ENCODE assay signal across 10 cellular contexts in the genomic region with DNA sequence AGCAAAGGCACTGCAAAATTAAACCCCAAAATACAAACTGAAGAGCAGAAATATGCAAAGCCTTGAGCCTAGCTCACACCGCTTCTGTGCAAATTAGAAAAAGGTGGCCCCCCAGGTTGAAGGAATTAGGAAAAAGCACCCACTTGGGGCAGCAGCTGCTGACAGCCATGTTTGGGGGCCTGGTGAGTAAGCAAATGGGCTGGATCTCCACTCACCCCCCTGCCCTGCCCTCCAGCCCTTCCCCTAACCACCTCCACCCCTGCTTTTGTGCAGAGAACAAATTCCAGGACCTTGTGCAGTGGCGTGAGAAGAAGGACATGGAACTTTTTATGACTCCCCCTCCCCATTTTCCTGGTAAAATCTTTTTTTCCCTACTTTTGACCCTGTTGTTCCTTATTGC.
A peak's percentile ranks its signal among the peaks of the same experiment; 100 is the strongest.
DNase-seq lines count a peak whose midpoint lies in the region; ATAC-seq, FAIRE-seq and TF ChIP-seq lines count a peak whose summit lies in the region.
"Had no signal": no experiment of that assay in that cellular context is flagged by ENCODE, and none has a peak within 500 bp of the region (broad histone marks: within the 10 kb centered on the region; RNA-seq: fewer than 3 reads in every experiment).

No MANE protein-coding gene starts in this region.

- H3K4me3 ChIP-seq in transverse colon (no peak overlapping the region), ovary (no peak overlapping the region)
- H3K4me3 ChIP-seq: SK-N-MC had no signal

- H3K4me1 ChIP-seq in transverse colon (peaks cover 0 to 16% (median 6%) of the 10 kb centered on the region in 4 donors), ovary (ENCODE audit: insufficient read depth) (peaks cover 5% of the 10 kb centered on the region)

- intact Hi-C loops in MCF 10A (cut with micrococcal nuclease), result loop anchor here (2.0 to 5.0 kb wide), 2 partner anchors 26 to 106 kb away; partner anchors contain the start of gene TRIO
- intact Hi-C loops in transverse colon (cut with DNase I; ENCODE audit: low total_unique reads), result no loop called here
- intact Hi-C loops in ovary (cut with DNase I), result no loop called here

- DNase-seq in HTR-8/SVneo (ENCODE audit: insufficient read length, low spot score) (peak; percentile 73), MCF 10A (ENCODE audit: unreplicated experiment) (no peak), kidney tubule cell (ENCODE audit: low spot score) (peak; percentile 91), transverse colon (no peak), ovary (no peak)
- DNase-seq in activated CD4-positive, CD25-positive, alpha-beta regulatory T cell treated with anti-CD3 and anti-CD28 coated beads, Interleukin-2, amount 50 U/mL, for 72 hours, result no peak
- DNase-seq: NCI-H1105 had no signal

- BruUV-seq in MCF 10A (replicated peaks; lab: Mats Ljungman, UMichigan), result no TSS peak

- H3K27ac Mint-ChIP-seq in MCF 10A (ENCODE audit: low read depth, unreplicated experiment), result peak overlapping the region; percentile 65

- H3K36me3 ChIP-seq in transverse colon (no peaks in the 10 kb centered on the region), ovary (no peaks in the 10 kb centered on the region)

- no peaks in the 10 kb centered on the region for H3K9me3 ChIP-seq in transverse colon
- H3K9me3 ChIP-seq in ovary, result no peaks in the 10 kb centered on the region

- no peaks in the 10 kb centered on the region for H3K27me3 Mint-ChIP-seq in MCF 10A (ENCODE audit: insufficient read depth, unreplicated experiment)

- POLR2A ChIA-PET in MCF 10A (lab: Yijun Ruan, JAX), result interaction anchor here (0.8 to 2.7 kb wide), 6 partner anchors 11 to 624 kb away, joined by 3 to 12 read pairs (median 4); no protein-coding TSS in a partner anchor

- WGBS in transverse colon (ENCODE audit: low coverage in 1 of 2), 2 donors, result 45 to 46% methylated on average over 2 of the region's 2 CpGs
- 49 to 55% (median 51%) methylated on average over 2 of the region's 2 CpGs for WGBS in ovary, 3 donors

- TF ChIP-seq CTCF in MCF 10A (IDR thresholded peaks at IDR 0.05; ENCODE audit: unreplicated experiment) (no peak), transverse colon (IDR thresholded peaks at IDR 0.05) (no peak), ovary (IDR thresholded peaks at IDR 0.05) (no peak)

- peak overlapping the region; percentile 37 to 65 (median 56) for H3K27ac ChIP-seq in transverse colon
- no peak overlapping the region for H3K27ac ChIP-seq in ovary
- H3K27ac ChIP-seq: SK-N-MC had no signal

- H3K4me1 Mint-ChIP-seq in MCF 10A (ENCODE audit: insufficient read depth, unreplicated experiment), result peaks cover 33% of the 10 kb centered on the region

- ATAC-seq in HG02759 (IDR thresholded peaks at IDR 0.05; ENCODE audit: unreplicated experiment), result no peak

- peak overlapping the region; percentile 62 for H3K4me3 Mint-ChIP-seq in MCF 10A (ENCODE audit: unreplicated experiment)

- no peak for FAIRE-seq in HTR-8/SVneo (lab: Jason Lieb, UNC)
- FAIRE-seq: small intestine had no signal

- no peaks in the 10 kb centered on the region for H3K9me3 Mint-ChIP-seq in MCF 10A (ENCODE audit: unreplicated experiment)

- TF ChIP-seq POLR2A in transverse colon (IDR thresholded peaks at IDR 0.05) (no peak), ovary (IDR thresholded peaks at IDR 0.05) (no peak)

- no peak for TF ChIP-seq EP300 in transverse colon (IDR thresholded peaks at IDR 0.05; ENCODE audit: low read depth)
- TF ChIP-seq EP300 in ovary (IDR thresholded peaks at IDR 0.05), result no peak

- H3K27me3 ChIP-seq in transverse colon (no peaks in the 10 kb centered on the region), ovary (no peaks in the 10 kb centered on the region)

- CTCF ChIA-PET in MCF 10A (lab: Yijun Ruan, JAX), result interaction anchor here (0.8 kb wide), 1 partner anchor 536 kb away, joined by 3 read pairs; no protein-coding TSS in a partner anchor

- H3K36me3 Mint-ChIP-seq in MCF 10A (ENCODE audit: insufficient read depth, unreplicated experiment), result no peaks in the 10 kb centered on the region

- in situ Hi-C loops in transverse colon (cut with MboI; ENCODE audit: low pct_ligation_motif_present in 1 of 4, low pct_unique_long_range_greater_than_20kb in 1 of 4, low sequenced_read_pairs in 3 of 4), result no loop called here

Comparison
In these comparisons a context has a peak if more than half of its experiments do, and no peak if none do; other contexts are left out.
1. DNase-seq: peak in HTR-8/SVneo (single experiment) and kidney tubule cell (single experiment); none in MCF 10A (single experiment), transverse colon (single experiment), activated CD4-positive, CD25-positive, alpha-beta regulatory T cell treated with anti-CD3 and anti-CD28 coated beads, Interleukin-2, amount 50 U/mL, for 72 hours (single experiment) and ovary (0 of 5).
2. H3K27ac ChIP-seq: peak in transverse colon (4 of 4); none in ovary (0 of 2).